ENCODE assay signal across 1 cellular context in genomic region chr19:33394006-33394722, GRCh38.
TF ChIP-seq lines count a peak whose summit lies in the region.

No MANE protein-coding gene starts in this region.

TF ChIP-seq in GM23338, 12 proteins besides CTCF, POLR2A, EP300 and RAD21 (continued from another document):
- TF ChIP-seq REST (IDR thresholded peaks at IDR 0.05; ENCODE audit: unreplicated experiment), result no peak
- TF ChIP-seq CREB1 (CRISPR knock-in tag; IDR thresholded peaks at IDR 0.05; ENCODE audit: low read depth), result no peak
- no peak for TF ChIP-seq EZH2 (IDR thresholded peaks at IDR 0.05; ENCODE audit: low read depth, unreplicated experiment)
